8 cellular contexts compared by ENCODE assay signal in genomic region chr1:197526736-197527371, GRCh38.
A peak's percentile ranks its signal among the peaks of the same experiment; 100 is the strongest.
DNase-seq lines count a peak whose midpoint lies in the region; ATAC-seq and TF ChIP-seq lines count a peak whose summit lies in the region.

No MANE protein-coding gene starts in this region.

- in situ Hi-C loops in gastrocnemius medialis (cut with MboI; ENCODE audit: low sequenced_read_pairs in 4 of 4): loop anchor here in 2 of 4 donors (5.0 to 10.0 kb wide), 2 partner anchors 395 to 398 kb away; no protein-coding TSS in a partner anchor

- no peaks in the 10 kb centered on the region for H3K9me3 ChIP-seq in esophagus squamous epithelium
- no peaks in the 10 kb centered on the region for H3K9me3 ChIP-seq in gastrocnemius medialis

- H3K36me3 ChIP-seq in esophagus squamous epithelium (no peaks in the 10 kb centered on the region), gastrocnemius medialis (no peaks in the 10 kb centered on the region)

- WGBS in esophagus squamous epithelium, 2 donors: 53 to 58% methylated on average over 4 of the region's 4 CpGs

- intact Hi-C loops in esophagus squamous epithelium (cut with DNase I): no loop called here
- intact Hi-C loops in gastrocnemius medialis (cut with DNase I; ENCODE audit: low total_unique reads): loop anchor here (5.0 kb wide), 1 partner anchor 395 kb away; no protein-coding TSS in a partner anchor

- DNase-seq in DMS53 (lab: John Stamatoyannopoulos, UW) (peak; percentile 69), OCI-M1 (lab: John Stamatoyannopoulos, UW) (peak; percentile 74), esophagus squamous epithelium (lab: John Stamatoyannopoulos, UW) (no peak), gastrocnemius medialis (no peak)
- DNase-seq in stimulated activated CD4-positive, alpha-beta T cell treated with anti-CD3 and anti-CD28 coated beads, Interleukin-4, amount 100 ng/mL, for 24 hours: no peak
- no peak for DNase-seq in activated effector memory CD4-positive, alpha-beta T cell treated with anti-CD3 and anti-CD28 coated beads, Interleukin-2, amount 50 U/mL, for 16 hours

- H3K27ac ChIP-seq in esophagus squamous epithelium (no peak overlapping the region), gastrocnemius medialis (no peak overlapping the region)

- no peak overlapping the region for H3K4me3 ChIP-seq in esophagus squamous epithelium
- H3K4me3 ChIP-seq in gastrocnemius medialis: no peak overlapping the region

- peak in 5 of 6 experiments; percentile 21 to 70 (median 63) for TF ChIP-seq CTCF in esophagus squamous epithelium (IDR thresholded peaks at IDR 0.05)
- peak; percentile 33 to 77 (median 47) for TF ChIP-seq CTCF in gastrocnemius medialis (IDR thresholded peaks at IDR 0.05 in 4 of 5, conservative IDR thresholded peaks at IDR 0.05 in 1 of 5)

- no peak for TF ChIP-seq POLR2A in esophagus squamous epithelium (IDR thresholded peaks at IDR 0.05)
- TF ChIP-seq POLR2A in gastrocnemius medialis (IDR thresholded peaks at IDR 0.05): no peak

- H3K4me1 ChIP-seq in esophagus squamous epithelium (no peaks in the 10 kb centered on the region), gastrocnemius medialis (no peaks in the 10 kb centered on the region)

- H3K27me3 ChIP-seq in esophagus squamous epithelium: no peaks in the 10 kb centered on the region
- no peaks in the 10 kb centered on the region for H3K27me3 ChIP-seq in gastrocnemius medialis

- peak; percentile 50 for ATAC-seq in HG03378 (IDR thresholded peaks at IDR 0.05; ENCODE audit: unreplicated experiment)
- ATAC-seq in gastrocnemius medialis: no peak
- ATAC-seq in activated CD4-positive, CD25-positive, alpha-beta regulatory T cell treated with anti-CD3 and anti-CD28 coated beads, Interleukin-2, amount 50 U/mL, for 24 hours: no peak

Comparison
In these comparisons a context has a peak if more than half of its experiments do, and no peak if none do; other contexts are left out.
1. DNase-seq: peak in DMS53 (single experiment) and OCI-M1 (single experiment); none in esophagus squamous epithelium (single experiment), gastrocnemius medialis (0 of 2), stimulated activated CD4-positive, alpha-beta T cell treated with anti-CD3 and anti-CD28 coated beads, Interleukin-4, amount 100 ng/mL, for 24 hours (single experiment) and activated effector memory CD4-positive, alpha-beta T cell treated with anti-CD3 and anti-CD28 coated beads, Interleukin-2, amount 50 U/mL, for 16 hours (single experiment).